25 cellular contexts compared by ENCODE assay signal in the genomic region with DNA sequence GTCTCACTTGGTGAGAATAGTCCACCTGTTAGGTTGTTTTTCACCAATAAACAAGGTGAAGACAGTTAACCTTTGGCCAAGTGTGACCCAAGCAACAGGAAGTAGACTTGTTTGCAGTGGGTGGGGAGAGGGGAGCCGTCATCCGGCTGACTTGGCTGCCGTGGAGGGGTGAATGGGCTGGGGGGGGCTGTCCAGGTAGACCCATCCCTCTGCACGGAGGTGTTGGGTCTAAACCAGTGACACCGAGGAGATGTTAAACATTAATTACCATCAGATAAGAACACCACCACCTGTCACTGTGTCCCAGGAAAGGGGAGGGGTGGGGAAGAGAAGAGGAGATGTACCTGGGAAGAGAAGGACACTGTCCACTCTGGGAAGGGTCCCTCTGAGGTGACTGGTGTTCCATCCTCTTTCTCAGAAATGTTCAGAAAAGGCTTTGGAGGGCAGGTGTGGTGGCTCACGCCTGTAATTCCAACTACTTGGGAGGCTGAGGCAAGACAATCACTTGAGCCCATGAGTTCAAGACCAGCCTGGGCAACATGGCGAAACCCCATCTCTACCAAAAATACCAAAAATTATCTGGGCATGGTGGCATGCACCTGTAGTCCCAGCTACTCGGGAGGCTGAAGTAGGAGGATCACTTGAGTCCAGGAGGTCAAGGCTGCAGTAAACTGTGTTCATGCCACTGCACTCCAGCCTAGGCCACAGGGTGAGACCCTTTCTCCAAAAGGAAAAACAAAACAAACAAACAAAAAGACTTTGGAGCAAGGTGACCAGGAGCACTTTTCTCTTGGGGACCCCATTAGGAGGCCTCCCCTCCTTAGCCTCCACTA. TPM values are rescaled to one million over a fixed set of nuclear protein-coding genes. Genes with fewer than 3 reads are reported as not detected.
DNase-seq lines count a peak whose midpoint lies in the region; ATAC-seq and TF ChIP-seq lines count a peak whose summit lies in the region.
"Had no signal": no experiment of that assay in that cellular context is flagged by ENCODE, and none has a peak within 500 bp of the region (broad histone marks: within the 10 kb centered on the region; RNA-seq: fewer than 3 reads in every experiment).

No MANE protein-coding gene starts in this region.

- intact Hi-C loops in esophagus squamous epithelium (cut with DNase I): no loop called here
- intact Hi-C loops in posterior vena cava (cut with DNase I): no loop called here

- 56 to 79% methylated on average over 3 to 5 of the region's 8 CpGs for WGBS in esophagus squamous epithelium, 2 donors

- TF ChIP-seq CTCF in C4-2B (conservative IDR thresholded peaks at IDR 0.05): no peak
- TF ChIP-seq CTCF in esophagus squamous epithelium (IDR thresholded peaks at IDR 0.05): no peak
- no peak for TF ChIP-seq CTCF in GM13977 (IDR thresholded peaks at IDR 0.05; ENCODE audit: extremely low read depth, insufficient read depth, missing control alignments)

- H3K27me3 ChIP-seq in esophagus squamous epithelium: peaks cover 0 to 17% (median 0%) of the 10 kb centered on the region in 4 donors
- H3K27me3 ChIP-seq: BE2C, gastrocnemius medialis, upper lobe of left lung had no signal

- H3K4me3 Mint-ChIP-seq in activated T-cell treated with anti-CD3 and anti-CD28 coated beads, Interleukin-2, amount 50 U/mL, for 4 hours: no peak overlapping the region
- H3K4me3 Mint-ChIP-seq: activated CD8-positive, alpha-beta T cell treated with anti-CD3 and anti-CD28 coated beads, Interleukin-2, amount 10 ng/mL, durations not matched to agents 7 days and 5 days; IgD-negative memory B cell; neural crest cell had no signal

- H3K4me1 ChIP-seq in esophagus squamous epithelium: peaks cover 31 to 49% (median 33%) of the 10 kb centered on the region in 3 donors
- H3K4me1 ChIP-seq: BE2C had no signal

- H3K9me3 ChIP-seq in esophagus squamous epithelium: no peaks in the 10 kb centered on the region
- H3K9me3 ChIP-seq: BE2C, gastrocnemius medialis, sigmoid colon, upper lobe of left lung had no signal

- in situ Hi-C loops in GM13977 (cut with MboI; ENCODE audit: low pct_unique_long_range_greater_than_20kb, low sequenced_read_pairs, unreplicated experiment): no loop called here

- DNase-seq in LoVo (ENCODE audit: low spot score) (peak; percentile 68), esophagus squamous epithelium (lab: John Stamatoyannopoulos, UW) (no peak), posterior vena cava (ENCODE audit: low spot score) (peak; percentile 45), OCI-M2 (lab: John Stamatoyannopoulos, UW; ENCODE audit: unreplicated experiment) (no peak), GM13977 (ENCODE audit: low spot score) (no peak)
- no peak for DNase-seq in activated T-cell treated with anti-CD3 and anti-CD28 coated beads, Interleukin-2, amount 50 U/mL, for 4 hours
- DNase-seq: activated CD8-positive, alpha-beta T cell treated with anti-CD3 and anti-CD28 coated beads, Interleukin-2, amount 10 ng/mL, durations not matched to agents 7 days and 5 days; activated effector memory CD4-positive, alpha-beta T cell treated with anti-CD3 and anti-CD28 coated beads, Interleukin-2, amount 50 U/mL, for 16 hours; activated T-cell treated with anti-CD3 and anti-CD28 coated beads for 4 hours; BE2C; DND-41; effector memory CD4-positive, alpha-beta T cell; NCI-H2081 treated with DMSO at 0.1 percent for 48 hours; NCI-H446; OCI-M1; sigmoid colon; upper lobe of left lung had no signal

- TF ChIP-seq POLR2A in esophagus squamous epithelium (IDR thresholded peaks at IDR 0.05) (no peak), GM18505 (IDR thresholded peaks at IDR 0.05; ENCODE audit: borderline replicate concordance, extremely low read depth, insufficient read depth, insufficient read length) (no peak)

- H3K27ac ChIP-seq in C4-2B: peak overlapping the region; percentile 77
- peak overlapping the region; percentile 76 to 87 (median 81) for H3K27ac ChIP-seq in esophagus squamous epithelium
- H3K27ac ChIP-seq: sigmoid colon, upper lobe of left lung had no signal

- ATAC-seq in GM18505 (IDR thresholded peaks at IDR 0.05; ENCODE audit: unreplicated experiment): no peak
- ATAC-seq in activated T-cell treated with anti-CD3 and anti-CD28 coated beads, Interleukin-2, amount 50 U/mL, for 4 hours: no peak
- ATAC-seq: activated CD8-positive, alpha-beta T cell treated with anti-CD3 and anti-CD28 coated beads, Interleukin-2, amount 10 ng/mL, durations not matched to agents 7 days and 5 days; GM12878 had no signal

- H3K27me3 Mint-ChIP-seq in activated T-cell treated with anti-CD3 and anti-CD28 coated beads, Interleukin-2, amount 50 U/mL, for 4 hours (ENCODE audit: low read depth): peaks cover 36% of the 10 kb centered on the region

- H3K4me1 Mint-ChIP-seq in activated T-cell treated with anti-CD3 and anti-CD28 coated beads, Interleukin-2, amount 50 U/mL, for 4 hours (ENCODE audit: low read depth): no peaks in the 10 kb centered on the region
- H3K4me1 Mint-ChIP-seq: IgD-negative memory B cell, neural crest cell had no signal

- peaks cover 0 to 23% (median 0%) of the 10 kb centered on the region in 3 donors for H3K36me3 ChIP-seq in esophagus squamous epithelium
- H3K36me3 ChIP-seq: BE2C, gastrocnemius medialis, sigmoid colon, upper lobe of left lung had no signal

- no peaks in the 10 kb centered on the region for H3K36me3 Mint-ChIP-seq in activated T-cell treated with anti-CD3 and anti-CD28 coated beads, Interleukin-2, amount 50 U/mL, for 4 hours (ENCODE audit: insufficient read depth)
- H3K36me3 Mint-ChIP-seq: IgD-negative memory B cell had no signal

- H3K4me3 ChIP-seq in esophagus squamous epithelium: no peak overlapping the region
- H3K4me3 ChIP-seq: gastrocnemius medialis, GM12878, sigmoid colon, upper lobe of left lung had no signal

- H3K9me3 Mint-ChIP-seq in activated T-cell treated with anti-CD3 and anti-CD28 coated beads, Interleukin-2, amount 50 U/mL, for 4 hours: no peaks in the 10 kb centered on the region
- H3K9me3 Mint-ChIP-seq: IgD-negative memory B cell, neural crest cell had no signal

RNA-seq across cellular contexts. Expression of a gene that starts 6.7 kb away (rescaled TPM):
- 1 to 10 TPM in 1 of 4 donors, under 1 TPM in 3; 0.30 to 1.1 (median 0.56) TPM for total RNA-seq in esophagus squamous epithelium
- 1 to 10 TPM in 1 of 2 donors, under 1 TPM in 1; 0.83 to 1.2 TPM for total RNA-seq in posterior vena cava
- not detected for total RNA-seq in activated T-cell treated with anti-CD3 and anti-CD28 coated beads, Interleukin-2, amount 50 U/mL, for 4 hours
- total RNA-seq: A673; activated CD8-positive, alpha-beta T cell treated with anti-CD3 and anti-CD28 coated beads, Interleukin-2, amount 10 ng/mL, durations not matched to agents 7 days and 5 days; GM12878; mononuclear cell; neural crest cell had no signal

RNA-seq across cellular contexts. Expression of a gene that starts 24.3 kb away (rescaled TPM):
- total RNA-seq in esophagus squamous epithelium: 10 to 100 TPM in 2 of 4 donors, 1 to 10 TPM in 2; 3.6 to 16.0 (median 10.5) TPM
- total RNA-seq in posterior vena cava: under 1 TPM in 1 of 2 donors, not detected in 1; 0.10 TPM
- total RNA-seq in activated T-cell treated with anti-CD3 and anti-CD28 coated beads, Interleukin-2, amount 50 U/mL, for 4 hours: under 1 TPM in 1 of 3 donors, not detected in 2; 0.08 TPM
- total RNA-seq: activated CD8-positive, alpha-beta T cell treated with anti-CD3 and anti-CD28 coated beads, Interleukin-2, amount 10 ng/mL, durations not matched to agents 7 days and 5 days; GM12878; mononuclear cell; neural crest cell had no signal

Comparison
In these comparisons a context has a peak if more than half of its experiments do, and no peak if none do; other contexts are left out.
1. DNase-seq: peak in LoVo (single experiment) and posterior vena cava (single experiment); none in esophagus squamous epithelium (single experiment), OCI-M2 (single experiment), activated T-cell treated with anti-CD3 and anti-CD28 coated beads, Interleukin-2, amount 50 U/mL, for 4 hours (single experiment) and GM13977 (single experiment).
2. RNA of a gene that starts 24.3 kb away (total RNA-seq): 3.6 to 16.0 TPM in esophagus squamous epithelium; 0.10 TPM in posterior vena cava and 0.08 TPM in activated T-cell treated with anti-CD3 and anti-CD28 coated beads, Interleukin-2, amount 50 U/mL, for 4 hours; every median in the first group is over 4 times any median in the second.